Comparison of ENCODE assay signal across 2 cellular contexts in genomic region chr4:55183926-55184599, GRCh38.
TF ChIP-seq lines count a peak whose summit lies in the region.

No MANE protein-coding gene starts in this region.

TF ChIP-seq in A549, 52 proteins besides CTCF, POLR2A, EP300 and RAD21 (continued from another document):
- TF ChIP-seq USF2 (IDR thresholded peaks at IDR 0.05) (no peak), ZSCAN20 (CRISPR knock-in tag; IDR thresholded peaks at IDR 0.05) (no peak), ELK1 (IDR thresholded peaks at IDR 0.05; ENCODE audit: low read depth, low read length) (no peak), CBX8 (IDR thresholded peaks at IDR 0.05) (no peak), REST (IDR thresholded peaks at IDR 0.05) (no peak), FOSL2 (IDR thresholded peaks at IDR 0.05) (0 out of 2 replicates have a peak, but pooled peaks have one; percentile 39), FOSL2 (CRISPR knock-in tag; IDR thresholded peaks at IDR 0.05) (0 out of 2 replicates have a peak, but pooled peaks have one; percentile 35), JUNB (IDR thresholded peaks at IDR 0.05) (no peak), NPAS2 (CRISPR knock-in tag; IDR thresholded peaks at IDR 0.05; ENCODE audit: borderline replicate concordance) (no peak), HES2 (IDR thresholded peaks at IDR 0.05) (0 out of 2 replicates have a peak, but pooled peaks have one; percentile 6), HEYL (CRISPR knock-in tag; IDR thresholded peaks at IDR 0.05) (no peak), ZFP36 (IDR thresholded peaks at IDR 0.05; ENCODE audit: borderline replicate concordance, partially characterized antibody) (no peak), CEBPB (IDR thresholded peaks at IDR 0.05) (peak in 1 of 2 experiments; percentile 46; a peak in 2 of 4 replicates)

TF ChIP-seq in HCT116, 20 proteins besides CTCF, POLR2A, EP300 and RAD21 (continued from another document):
- TF ChIP-seq FOSL1 (IDR thresholded peaks at IDR 0.05; ENCODE audit: low read depth), result peak; percentile 64
- no peak for TF ChIP-seq EZH2phosphoT487 (IDR thresholded peaks at IDR 0.05; ENCODE audit: borderline replicate concordance)
- TF ChIP-seq SRF (IDR thresholded peaks at IDR 0.05; ENCODE audit: low read depth), result no peak
